13 cellular contexts compared by ENCODE assay signal in the genomic region with DNA sequence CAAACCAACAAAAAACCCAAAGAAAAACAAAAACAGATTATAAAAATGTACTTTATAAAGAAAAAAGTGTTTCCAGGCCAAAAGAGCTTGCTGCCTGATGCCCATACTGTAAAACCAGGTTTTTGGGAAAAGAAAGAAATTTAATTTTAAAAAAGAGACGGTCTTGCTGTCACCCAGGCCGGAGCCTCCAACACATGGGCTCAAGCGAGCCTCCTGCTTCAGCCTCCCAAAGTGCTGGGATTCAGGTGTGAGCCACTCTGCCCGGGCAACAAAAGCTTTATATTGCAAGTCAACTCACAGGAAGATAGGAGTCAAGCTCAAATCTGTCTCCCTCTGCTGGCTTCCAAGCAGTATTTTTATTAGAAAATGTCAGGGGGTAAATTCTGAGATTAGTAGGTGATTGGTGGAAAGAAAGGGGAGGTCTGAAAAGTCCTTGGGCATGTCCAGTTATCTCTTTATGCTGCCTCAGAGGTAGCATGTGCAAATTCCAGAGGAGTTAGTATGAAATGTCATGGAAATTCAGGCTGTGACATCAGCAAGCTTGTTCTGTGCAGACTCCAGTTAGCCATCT. TPM values are rescaled to one million over a fixed set of nuclear protein-coding genes. Genes with fewer than 3 reads are reported as not detected.
DNase-seq lines count a peak whose midpoint lies in the region; ATAC-seq, FAIRE-seq and TF ChIP-seq lines count a peak whose summit lies in the region.
"Had no signal": no experiment of that assay in that cellular context is flagged by ENCODE, and none has a peak within 500 bp of the region (broad histone marks: within the 10 kb centered on the region; RNA-seq: fewer than 3 reads in every experiment).

No MANE protein-coding gene starts in this region.

- H3K27me3 ChIP-seq in cardiac muscle cell = no peaks in the 10 kb centered on the region
- H3K27me3 ChIP-seq in PC-3 (ENCODE audit: low read length) = no peaks in the 10 kb centered on the region
- H3K27me3 ChIP-seq: upper lobe of left lung had no signal

- no peak for ATAC-seq in left ventricle myocardium superior
- ATAC-seq in PC-3 = no peak
- no peak for ATAC-seq in HG02610 (IDR thresholded peaks at IDR 0.05; ENCODE audit: unreplicated experiment)

- H3K9ac ChIP-seq in PC-3 (ENCODE audit: low read length) = no peak overlapping the region

- H3K4me1 ChIP-seq in cardiac muscle cell (ENCODE audit: low read depth) (no peaks in the 10 kb centered on the region), PC-3 (ENCODE audit: insufficient read depth, low read length) (no peaks in the 10 kb centered on the region)
- H3K4me1 ChIP-seq: upper lobe of left lung had no signal

- H3K79me2 ChIP-seq in PC-3 (ENCODE audit: low read length) = no peaks in the 10 kb centered on the region

- H3K4me3 ChIP-seq in cardiac muscle cell (no peak overlapping the region), PC-3 (ENCODE audit: low read length) (no peak overlapping the region), fibroblast of mammary gland (ENCODE audit: control insufficient read depth, low read depth, low read length) (no peak overlapping the region)
- H3K4me3 ChIP-seq: upper lobe of left lung had no signal

- no peak for FAIRE-seq in GM19239 (lab: Jason Lieb, UNC)
- FAIRE-seq: GM12891 had no signal

- H3K36me3 ChIP-seq in cardiac muscle cell = no peaks in the 10 kb centered on the region
- no peaks in the 10 kb centered on the region for H3K36me3 ChIP-seq in PC-3 (ENCODE audit: low read depth, low read length)

- H3K27ac ChIP-seq in cardiac muscle cell = no peak overlapping the region
- H3K27ac ChIP-seq in PC-3 (ENCODE audit: low read length) = no peak overlapping the region
- H3K27ac ChIP-seq: upper lobe of left lung had no signal

- no peaks in the 10 kb centered on the region for H3F3A ChIP-seq in PC-3 (ENCODE audit: low read length, unreplicated experiment)

- no peak overlapping the region for H2AFZ ChIP-seq in PC-3 (ENCODE audit: low read length)

- no TSS peak for BruUV-seq in PC-3 (replicated peaks; lab: Mats Ljungman, UMichigan)

- POLR2A ChIA-PET in PC-3 (lab: Charles Lee; ENCODE audit: unreplicated experiment) = interaction anchor here (0.7 kb wide), 1 partner anchor 71 kb away, joined by 3 read pairs; no protein-coding TSS in a partner anchor
- POLR2A ChIA-PET in HEK293T (lab: Yijun Ruan, JAX) = no interaction called here

- intact Hi-C loops in left ventricle myocardium superior (cut with micrococcal nuclease) = no loop called here
- intact Hi-C loops in PC-3 (cut with micrococcal nuclease) = loop anchor here (5.0 kb wide), 1 partner anchor 48 kb away; no protein-coding TSS in a partner anchor

- H4K20me1 ChIP-seq in PC-3 (ENCODE audit: low read length) = no peaks in the 10 kb centered on the region

- H3K9me3 ChIP-seq in cardiac muscle cell (ENCODE audit: low read depth) = no peaks in the 10 kb centered on the region
- H3K9me3 ChIP-seq in PC-3 (ENCODE audit: low read length) = no peaks in the 10 kb centered on the region
- H3K9me3 ChIP-seq: upper lobe of left lung had no signal

- H3K9me2 ChIP-seq in PC-3 (replicated peaks; ENCODE audit: low read length) = no peaks in the 10 kb centered on the region

- CTCF ChIA-PET in PC-3 (lab: Charles Lee) (interaction anchor here (0.7 kb wide), 2 partner anchors 145 to 339 kb away, joined by 3 read pairs; no protein-coding TSS in a partner anchor), HEK293T (lab: Yijun Ruan, JAX) (interaction anchor here (0.7 to 1.5 kb wide), 3 partner anchors 11 to 197 kb away, joined by 3 to 5 read pairs (median 3); no protein-coding TSS in a partner anchor)

- DNase-seq in cardiac muscle cell (ENCODE audit: low read depth in 1 of 2, low spot score in 1 of 2) (peak in 1 of 2 donors; percentile 31), left ventricle myocardium superior (no peak), PC-3 (peak; percentile 10), fibroblast of mammary gland (ENCODE audit: low read depth) (peak; percentile 32), GM19239 (ENCODE audit: insufficient read length, low spot score) (no peak), HEK293T (ENCODE audit: extremely low spot score) (no peak), NOMO-1 treated with DMSO at 0.1 percent for 48 hours (lab: John Stamatoyannopoulos, UW; ENCODE audit: unreplicated experiment) (no peak)
- DNase-seq: C1 segment of cervical spinal cord, cerebellar nuclear complex, retina, upper lobe of left lung had no signal

- H3K4me2 ChIP-seq in PC-3 (ENCODE audit: low read length) = no peak overlapping the region

- TF ChIP-seq CTCF in cardiac muscle cell (IDR thresholded peaks at IDR 0.05; ENCODE audit: low read depth, low read length) = peak; percentile 19
- TF ChIP-seq CTCF in PC-3 (conservative IDR thresholded peaks at IDR 0.05; ENCODE audit: low read depth, low read length) = peak; percentile 51; the same call in 1 of the 2 replicates
- TF ChIP-seq CTCF in fibroblast of mammary gland (conservative IDR thresholded peaks at IDR 0.05; ENCODE audit: control insufficient read depth, insufficient read depth, low read depth, low read length) = peak; percentile 29

TF ChIP-seq in HEK293T, 16 proteins besides CTCF, POLR2A, EP300 and RAD21:
- TF ChIP-seq FOXK2 (IDR thresholded peaks at IDR 0.05) (no peak), ELF4 (IDR thresholded peaks at IDR 0.05) (no peak), L3MBTL2 (conservative IDR thresholded peaks at IDR 0.05) (no peak), CTBP1 (IDR thresholded peaks at IDR 0.05; ENCODE audit: borderline replicate concordance) (no peak), ZNF384 (IDR thresholded peaks at IDR 0.05) (no peak), SUZ12 (IDR thresholded peaks at IDR 0.05) (no peak), HDGF (IDR thresholded peaks at IDR 0.05; ENCODE audit: borderline replicate concordance) (no peak), TARDBP (IDR thresholded peaks at IDR 0.05) (no peak), ARNT (IDR thresholded peaks at IDR 0.05) (no peak), FOXM1 (IDR thresholded peaks at IDR 0.05; ENCODE audit: borderline replicate concordance) (no peak), NFRKB (IDR thresholded peaks at IDR 0.05) (no peak)
- TF ChIP-seq, protein P1, sequence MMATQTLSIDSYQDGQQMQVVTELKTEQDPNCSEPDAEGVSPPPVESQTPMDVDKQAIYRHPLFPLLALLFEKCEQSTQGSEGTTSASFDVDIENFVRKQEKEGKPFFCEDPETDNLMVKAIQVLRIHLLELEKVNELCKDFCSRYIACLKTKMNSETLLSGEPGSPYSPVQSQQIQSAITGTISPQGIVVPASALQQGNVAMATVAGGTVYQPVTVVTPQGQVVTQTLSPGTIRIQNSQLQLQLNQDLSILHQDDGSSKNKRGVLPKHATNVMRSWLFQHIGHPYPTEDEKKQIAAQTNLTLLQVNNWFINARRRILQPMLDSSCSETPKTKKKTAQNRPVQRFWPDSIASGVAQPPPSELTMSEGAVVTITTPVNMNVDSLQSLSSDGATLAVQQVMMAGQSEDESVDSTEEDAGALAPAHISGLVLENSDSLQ (IDR thresholded peaks at IDR 0.05) = no peak

RNA-seq across cellular contexts. Expression of a gene that starts 39.4 kb away (rescaled TPM):
- total RNA-seq in cardiac muscle cell = 36.5 and 57.1 TPM in 2 replicates
- 66.9 and 90.8 TPM in 2 replicates for polyA plus RNA-seq in cardiac muscle cell
- 112 TPM for total RNA-seq in left ventricle myocardium superior
- 31.6 and 39.0 TPM in 2 replicates for total RNA-seq in PC-3 (2014; rRNA removed)

Comparison
In these comparisons a context has a peak if more than half of its experiments do, and no peak if none do; other contexts are left out.
1. DNase-seq: peak in PC-3 (single experiment) and fibroblast of mammary gland (single experiment); none in left ventricle myocardium superior (single experiment), GM19239 (single experiment), HEK293T (single experiment) and NOMO-1 treated with DMSO at 0.1 percent for 48 hours (single experiment).
2. Peak in every context shown above with its lines, with median percentiles within 50 percentile points of each other: CTCF ChIP-seq.